ENCODE assay signal across 11 cellular contexts in genomic region chr3:171504376-171504775, GRCh38.
"Had no signal": no experiment of that assay in that cellular context is flagged by ENCODE, and none has a peak within 500 bp of the region (broad histone marks: within the 10 kb centered on the region; RNA-seq: fewer than 3 reads in every experiment).

No MANE protein-coding gene starts in this region.

- H3K9me3 ChIP-seq: HAP-1 had no signal

- H3K27ac Mint-ChIP-seq: GM23338, H9, HFFc6 had no signal

- FAIRE-seq: H1, H54 had no signal

- H3K36me3 ChIP-seq: HAP-1 had no signal

- H3K4me2 ChIP-seq: GM23338 had no signal

- ATAC-seq: GM23338, HCT116 had no signal

- DNase-seq: GM23248, GOT3, H7, H9, HCEC 1CT, HFFc6 had no signal

- H3K4me3 Mint-ChIP-seq: GM23338, H9, HFFc6 had no signal

- H3K9ac ChIP-seq: GM23248 had no signal

- H3K4me3 ChIP-seq: GM23248, GM23338, HAP-1 had no signal

- H3K4me1 Mint-ChIP-seq: H9 had no signal

- H3K9me3 Mint-ChIP-seq: GM23338, H9, HFFc6 had no signal

- H2AFZ ChIP-seq: GM23248, GM23338 had no signal

- H3K4me1 ChIP-seq: HAP-1 had no signal

- H3K27ac ChIP-seq: GM23248 had no signal
